Comparison of ENCODE assay signal across 8 cellular contexts in genomic region chr1:15417365-15417934, GRCh38. TPM values are rescaled to one million over a fixed set of nuclear protein-coding genes. Genes with fewer than 3 reads are reported as not detected.
DNase-seq lines count a peak whose midpoint lies in the region; ATAC-seq, FAIRE-seq and TF ChIP-seq lines count a peak whose summit lies in the region.
"Had no signal": no experiment of that assay in that cellular context is flagged by ENCODE, and none has a peak within 500 bp of the region (broad histone marks: within the 10 kb centered on the region; RNA-seq: fewer than 3 reads in every experiment).

No MANE protein-coding gene starts in this region.

- BruUV-seq in PC-9 (replicated peaks; lab: Mats Ljungman, UMichigan): no TSS peak

- peaks cover 4% of the 10 kb centered on the region; the same call in 1 of the 2 replicates for H4K20me1 ChIP-seq in PC-9 (ENCODE audit: insufficient read depth)
- H4K20me1 ChIP-seq in keratinocyte (ENCODE audit: control insufficient read depth, extremely low read depth, insufficient read depth, low read length): peaks cover 6% of the 10 kb centered on the region

- H3K9me2 ChIP-seq in PC-9 (ENCODE audit: insufficient read depth): no peaks in the 10 kb centered on the region

- no peak for TF ChIP-seq EP300 in stomach (IDR thresholded peaks at IDR 0.05)

- peak; percentile 52 for ATAC-seq in GM21529 (IDR thresholded peaks at IDR 0.05; ENCODE audit: unreplicated experiment)
- no peak for ATAC-seq in HG03159 (IDR thresholded peaks at IDR 0.05; ENCODE audit: unreplicated experiment)

- no peak overlapping the region for H2AFZ ChIP-seq in PC-9
- H2AFZ ChIP-seq in keratinocyte (ENCODE audit: control insufficient read depth, low read length): no peak overlapping the region

- H3K9ac ChIP-seq in keratinocyte (ENCODE audit: control insufficient read depth, extremely low read depth, insufficient read depth, low read length): peak overlapping the region; percentile 71

- H3K4me3 ChIP-seq in PC-9 (peak overlapping the region; percentile 39; the same call in 1 of the 2 replicates), keratinocyte (ENCODE audit: control insufficient read depth in 2 of 3, extremely low read depth in 1 of 3, insufficient read depth in 2 of 3, low read depth in 1 of 3, low read length in 3 of 3) (peak overlapping the region in 2 of 3 experiments; percentile 24 to 54), stomach (peak overlapping the region in 1 of 4 donors; percentile 18)

- dilution Hi-C loops in keratinocyte (cut with MboI; ENCODE audit: extremely low pct_ligation_motif_present, low sequenced_read_pairs): loop anchor here (10.0 kb wide), 1 partner anchor 83 kb away; no protein-coding TSS in a partner anchor

- intact Hi-C loops in PC-9 (cut with micrococcal nuclease; ENCODE audit: unreplicated experiment): loop anchor here (2.0 to 5.0 kb wide), 3 partner anchors 61 to 265 kb away; partner anchors contain the start of gene TMEM51
- intact Hi-C loops in stomach (cut with DNase I; ENCODE audit: low total_unique reads): no loop called here

- 35 to 58% (median 45%) methylated on average over 10 of the region's 10 CpGs for WGBS in stomach, 5 donors

- H3K27me3 ChIP-seq in PC-9 (ENCODE audit: insufficient read depth, low read depth) (no peaks in the 10 kb centered on the region), keratinocyte (ENCODE audit: control insufficient read depth, extremely low read depth, insufficient read depth, low read length) (no peaks in the 10 kb centered on the region), stomach (no peaks in the 10 kb centered on the region)

- H3K9me3 ChIP-seq in PC-9 (ENCODE audit: insufficient read depth, low read depth) (no peaks in the 10 kb centered on the region), keratinocyte (ENCODE audit: control insufficient read depth, low read depth, low read length) (no peaks in the 10 kb centered on the region), stomach (no peaks in the 10 kb centered on the region)

- DNase-seq in PC-9 (peak; percentile 75 to 76), keratinocyte (ENCODE audit: low read depth, low spot score) (no peak), stomach (peak; percentile 72), NCI-H1436 (lab: John Stamatoyannopoulos, UW) (no peak)
- peak; percentile 71 for DNase-seq in activated naive CD4-positive, alpha-beta T cell treated with Interleukin-2 at 50 U/mL for 16 hours

- H3K79me2 ChIP-seq in PC-9 (ENCODE audit: low read depth) (peaks cover 86% of the 10 kb centered on the region), keratinocyte (ENCODE audit: control insufficient read depth, insufficient read depth, low read length) (peaks cover 74% of the 10 kb centered on the region)

- no peak for TF ChIP-seq POLR2A in stomach (IDR thresholded peaks at IDR 0.05)

- peaks cover 2% of the 10 kb centered on the region for H3K9me1 ChIP-seq in keratinocyte (ENCODE audit: control insufficient read depth, extremely low read depth, insufficient read depth, low read length)

- 0 out of 2 replicates have a peak, but pooled peaks cover 6% of the 10 kb centered on the region for H3K36me3 ChIP-seq in PC-9 (ENCODE audit: low read depth)
- H3K36me3 ChIP-seq in keratinocyte (ENCODE audit: control insufficient read depth in 2 of 2, extremely low read depth in 1 of 2, insufficient read depth in 2 of 2, low read length in 2 of 2): peaks cover 7 to 32% of the 10 kb centered on the region in 2 experiments
- peaks cover 0 to 26% (median 10%) of the 10 kb centered on the region in 4 donors for H3K36me3 ChIP-seq in stomach

- peak overlapping the region; percentile 77 for H3K4me2 ChIP-seq in PC-9
- peak overlapping the region; percentile 79 for H3K4me2 ChIP-seq in keratinocyte (ENCODE audit: control insufficient read depth, extremely low read depth, insufficient read depth, low read depth, low read length)

- peaks cover 43% of the 10 kb centered on the region for H3K4me1 ChIP-seq in PC-9 (replicated peaks; ENCODE audit: insufficient read depth)
- H3K4me1 ChIP-seq in keratinocyte (ENCODE audit: control insufficient read depth, extremely low read depth, insufficient read depth, low read length): peaks cover 43% of the 10 kb centered on the region
- peaks cover 88 to 99% (median 91%) of the 10 kb centered on the region in 4 donors for H3K4me1 ChIP-seq in stomach

- peaks cover 29% of the 10 kb centered on the region for H3F3A ChIP-seq in PC-9 (ENCODE audit: insufficient read depth, low read depth)

- TF ChIP-seq CTCF in PC-9 (conservative IDR thresholded peaks at IDR 0.05): no peak
- TF ChIP-seq CTCF in keratinocyte (optimal IDR thresholded peaks at IDR 0.05 in 1 of 3, IDR thresholded peaks at IDR 0.05 in 1 of 3, conservative IDR thresholded peaks at IDR 0.05 in 1 of 3; ENCODE audit: extremely low read depth in 1 of 3, insufficient read depth in 2 of 3, low read length in 3 of 3): no peak
- no peak for TF ChIP-seq CTCF in stomach (IDR thresholded peaks at IDR 0.05)

- H3K27ac ChIP-seq in PC-9: peak overlapping the region; percentile 87
- peak overlapping the region; percentile 92 for H3K27ac ChIP-seq in keratinocyte (ENCODE audit: control insufficient read depth, insufficient read depth, low read length)
- peak overlapping the region; percentile 61 to 95 (median 93) for H3K27ac ChIP-seq in stomach
- H3K27ac ChIP-seq: VCaP had no signal

- POLR2A ChIA-PET in PC-9 (lab: Charles Lee; ENCODE audit: unreplicated experiment): no interaction called here

- peak; percentile 86 for FAIRE-seq in keratinocyte (lab: Jason Lieb, UNC)

- CTCF ChIA-PET in PC-9 (lab: Charles Lee): no interaction called here

RNA-seq across cellular contexts. Expression of gene EFHD2, which starts 7.8 kb away (rescaled TPM):
- total RNA-seq in PC-9 (2021) (129 and 160 TPM in 2 replicates), stomach (100 to 1,000 TPM in 2 of 5 donors, 10 to 100 TPM in 3; 36.2 to 191 (median 67.0) TPM)
- polyA plus RNA-seq in keratinocyte (45.6 to 69.3 TPM (median 47.6 TPM) in 3 replicates), stomach (100 to 1,000 TPM in 2 of 3 donors, 10 to 100 TPM in 1; 64.5 to 169 (median 101) TPM)
- 27.9 TPM for polyA plus RNA-seq in keratinocyte (2011; ENCODE audit: low read depth)
- 28.0 and 66.0 TPM in 2 replicates for polyA plus RNA-seq in keratinocyte (2011; cell fraction: cytosol; rRNA removed)
- 28.4 and 38.1 TPM in 2 replicates for polyA plus RNA-seq in keratinocyte (2011; cell fraction: nucleus; rRNA removed)
- polyA plus RNA-seq in keratinocyte (2012; ENCODE audit: low replicate concordance): 23.3 and 86.0 TPM in 2 replicates
- polyA minus RNA-seq in keratinocyte: 19.0 to 35.2 TPM (median 20.7 TPM) in 3 replicates
- polyA minus RNA-seq in keratinocyte (2011; cell fraction: cytosol; rRNA and poly(A)+ RNA removed): 65.8 TPM
- 11.9 and 12.1 TPM in 2 replicates for polyA minus RNA-seq in keratinocyte (2011; cell fraction: nucleus; rRNA and poly(A)+ RNA removed)

RNA-seq across cellular contexts. Expression of gene CTRC, which starts 20.8 kb away (rescaled TPM):
- not detected in 2 replicates for total RNA-seq in PC-9 (2021)
- polyA plus RNA-seq in keratinocyte: not detected in 3 replicates
- polyA plus RNA-seq in keratinocyte (2011; ENCODE audit: low read depth): not detected
- polyA plus RNA-seq in keratinocyte (2011; cell fraction: cytosol; rRNA removed): not detected in 2 replicates
- polyA plus RNA-seq in keratinocyte (2011; cell fraction: nucleus; rRNA removed): 0.06 and 0.13 TPM in 2 replicates
- polyA plus RNA-seq in keratinocyte (2012; ENCODE audit: low replicate concordance): not detected in 2 replicates
- not detected in 3 replicates for polyA minus RNA-seq in keratinocyte
- not detected for polyA minus RNA-seq in keratinocyte (2011; cell fraction: cytosol; rRNA and poly(A)+ RNA removed)
- polyA minus RNA-seq in keratinocyte (2011; cell fraction: nucleus; rRNA and poly(A)+ RNA removed): not detected in 2 replicates
- not detected for total RNA-seq in stomach
- polyA plus RNA-seq in stomach: 1 to 10 TPM in 2 of 3 donors, under 1 TPM in 1; 0.88 to 9.8 (median 3.2) TPM

RNA-seq across cellular contexts. Expression of gene CELA2A, which starts 39.1 kb away (rescaled TPM):
- total RNA-seq in PC-9 (2021) (not detected in 2 replicates), stomach (under 1 TPM in 1 of 5 donors, not detected in 4; 0.55 TPM)
- polyA plus RNA-seq in keratinocyte (not detected in 3 replicates), stomach (1 to 10 TPM in 2 of 3 donors, under 1 TPM in 1; 0.43 to 3.1 (median 1.6) TPM)
- polyA plus RNA-seq in keratinocyte (2011; ENCODE audit: low read depth): not detected
- polyA plus RNA-seq in keratinocyte (2011; cell fraction: cytosol; rRNA removed): not detected in 2 replicates
- polyA plus RNA-seq in keratinocyte (2011; cell fraction: nucleus; rRNA removed): not detected in 2 replicates
- not detected in 2 replicates for polyA plus RNA-seq in keratinocyte (2012; ENCODE audit: low replicate concordance)
- polyA minus RNA-seq in keratinocyte: not detected in 3 replicates
- not detected for polyA minus RNA-seq in keratinocyte (2011; cell fraction: cytosol; rRNA and poly(A)+ RNA removed)
- polyA minus RNA-seq in keratinocyte (2011; cell fraction: nucleus; rRNA and poly(A)+ RNA removed): not detected in 2 replicates

RNA-seq across cellular contexts. Expression of gene CELA2B, which starts 58.5 kb away (rescaled TPM):
- total RNA-seq in PC-9 (2021): not detected in 2 replicates
- polyA plus RNA-seq in keratinocyte: not detected in 3 replicates
- polyA plus RNA-seq in keratinocyte (2011; ENCODE audit: low read depth): not detected
- polyA plus RNA-seq in keratinocyte (2011; cell fraction: cytosol; rRNA removed): not detected in 2 replicates
- polyA plus RNA-seq in keratinocyte (2011; cell fraction: nucleus; rRNA removed): not detected in 2 replicates
- polyA plus RNA-seq in keratinocyte (2012; ENCODE audit: low replicate concordance): not detected in 2 replicates
- not detected in 3 replicates for polyA minus RNA-seq in keratinocyte
- polyA minus RNA-seq in keratinocyte (2011; cell fraction: cytosol; rRNA and poly(A)+ RNA removed): not detected
- polyA minus RNA-seq in keratinocyte (2011; cell fraction: nucleus; rRNA and poly(A)+ RNA removed): not detected in 2 replicates
- total RNA-seq in stomach: not detected
- not detected for polyA plus RNA-seq in stomach

Comparison
In these comparisons a context has a peak if more than half of its experiments do, and no peak if none do; other contexts are left out.
1. DNase-seq: peak in PC-9 (2 of 2), activated naive CD4-positive, alpha-beta T cell treated with Interleukin-2 at 50 U/mL for 16 hours (single experiment) and stomach (single experiment); none in keratinocyte (single experiment) and NCI-H1436 (single experiment).
2. Peak in every context shown above with its lines, with median percentiles within 50 percentile points of each other: H3K27ac ChIP-seq.